Comparison of ENCODE assay signal across 9 cellular contexts in the genomic region with DNA sequence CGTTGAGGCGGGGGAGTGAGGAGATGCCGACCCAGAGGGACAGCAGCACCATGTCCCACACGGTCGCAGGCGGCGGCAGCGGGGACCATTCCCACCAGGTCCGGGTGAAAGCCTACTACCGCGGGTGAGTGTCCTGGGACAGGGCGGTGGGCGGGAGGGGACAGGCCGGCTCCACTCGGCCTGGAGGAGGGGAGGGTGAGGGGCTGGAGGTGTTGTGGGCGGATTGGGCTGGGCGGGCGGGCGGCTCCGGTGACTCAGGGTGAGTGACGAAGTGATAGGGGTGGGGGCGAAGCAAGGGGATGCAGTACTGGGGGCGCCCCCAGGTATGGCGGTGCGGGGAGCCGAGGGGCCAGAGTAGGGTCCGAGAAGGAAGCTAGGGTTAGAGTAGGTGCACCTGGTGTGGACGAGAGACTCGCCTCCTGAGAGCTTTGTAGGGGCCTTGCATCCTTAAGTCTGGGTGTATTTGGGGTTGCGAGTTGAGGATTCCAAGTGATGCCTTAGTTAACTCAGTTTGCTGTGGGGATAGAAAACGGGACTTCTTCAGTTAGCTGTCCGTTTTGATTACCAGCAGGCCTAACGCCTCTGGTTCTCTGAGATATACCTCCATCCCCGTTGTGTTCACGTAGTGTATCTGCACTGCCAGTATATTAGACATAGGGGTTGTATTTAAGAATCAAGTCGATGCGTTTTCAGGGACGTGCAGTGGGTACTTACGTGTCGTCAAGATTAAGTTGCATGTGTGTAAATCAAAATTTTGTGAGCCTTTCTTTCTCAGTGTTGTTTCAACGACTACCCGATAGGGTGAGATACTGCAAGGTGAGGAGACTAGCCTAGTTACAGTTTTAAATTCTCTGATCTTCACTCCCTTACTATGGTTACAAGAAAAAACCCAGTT. TPM values are rescaled to one million over a fixed set of nuclear protein-coding genes. Genes with fewer than 3 reads are reported as not detected.
DNase-seq lines count a peak whose midpoint lies in the region; ATAC-seq, FAIRE-seq and TF ChIP-seq lines count a peak whose summit lies in the region.
"Had no signal": no experiment of that assay in that cellular context is flagged by ENCODE, and none has a peak within 500 bp of the region (broad histone marks: within the 10 kb centered on the region; RNA-seq: fewer than 3 reads in every experiment).

No MANE protein-coding gene starts in this region.

- in situ Hi-C loops in SK-MEL-5 (cut with HindIII; ENCODE audit: low pct_unique_long_range_greater_than_20kb, low sequenced_read_pairs), result no loop called here

- intact Hi-C loops in sigmoid colon (cut with DNase I), result loop anchor here (2.0 kb wide), 2 partner anchors 42 to 134 kb away; a partner anchor contains a TSS

- ATAC-seq in HG03457 (IDR thresholded peaks at IDR 0.05; ENCODE audit: unreplicated experiment), result peak; percentile 11

- FAIRE-seq in GM19239 (lab: Jason Lieb, UNC) (peak; percentile 84), astrocyte (lab: Jason Lieb, UNC) (peak; percentile 39)
- FAIRE-seq: colon had no signal

- H3K9me3 ChIP-seq in astrocyte (ENCODE audit: insufficient read depth, low read depth, low read length) (no peaks in the 10 kb centered on the region), iPS DF 6.9 (ENCODE audit: control insufficient read depth, insufficient read depth, low read length) (no peaks in the 10 kb centered on the region), sigmoid colon (peaks cover 0 to 1% (median 0%) of the 10 kb centered on the region in 4 donors)

- no peaks in the 10 kb centered on the region for H3K9me3 Mint-ChIP-seq in astrocyte (ENCODE audit: unreplicated experiment)

- peaks cover 45% of the 10 kb centered on the region for H3K79me2 ChIP-seq in astrocyte (ENCODE audit: insufficient read depth, low read length)

- no peaks in the 10 kb centered on the region for H3K36me3 Mint-ChIP-seq in astrocyte (ENCODE audit: low read depth, unreplicated experiment)

- TF ChIP-seq POLR2A in sigmoid colon (IDR thresholded peaks at IDR 0.05), result no peak

- no peak for TF ChIP-seq CTCF in astrocyte (IDR thresholded peaks at IDR 0.05; ENCODE audit: insufficient read depth, low read depth, low read length)
- peak in 1 of 4 experiments; percentile 4 for TF ChIP-seq CTCF in sigmoid colon (IDR thresholded peaks at IDR 0.05)

- peak overlapping the region; percentile 92 for H3K4me3 Mint-ChIP-seq in astrocyte (ENCODE audit: unreplicated experiment)

- H3K27ac Mint-ChIP-seq in astrocyte (ENCODE audit: unreplicated experiment), result peak overlapping the region; percentile 92

- H3K36me3 ChIP-seq in astrocyte (ENCODE audit: insufficient read depth, low read length), result no peaks in the 10 kb centered on the region
- no peaks in the 10 kb centered on the region for H3K36me3 ChIP-seq in iPS DF 6.9 (ENCODE audit: control insufficient read depth, insufficient read depth, low read length)
- no peaks in the 10 kb centered on the region for H3K36me3 ChIP-seq in sigmoid colon

- H3K27me3 ChIP-seq in astrocyte (ENCODE audit: insufficient read depth, low read length) (no peaks in the 10 kb centered on the region), iPS DF 6.9 (ENCODE audit: control insufficient read depth, insufficient read depth, low read length) (no peaks in the 10 kb centered on the region), sigmoid colon (no peaks in the 10 kb centered on the region)

- H3K9ac ChIP-seq in astrocyte (ENCODE audit: low read length), result peak overlapping the region; percentile 98

- H2AFZ ChIP-seq in astrocyte (ENCODE audit: low read depth, low read length), result peak overlapping the region; percentile 98

- peaks cover 28% of the 10 kb centered on the region for H3K4me1 Mint-ChIP-seq in astrocyte (ENCODE audit: low read depth, unreplicated experiment)

- no peaks in the 10 kb centered on the region for H3K27me3 Mint-ChIP-seq in astrocyte (ENCODE audit: low read depth, unreplicated experiment)

- H3K4me2 ChIP-seq in astrocyte (ENCODE audit: low read length), result peak overlapping the region; percentile 98

- peak overlapping the region; percentile 96 for H3K4me3 ChIP-seq in astrocyte (ENCODE audit: insufficient read depth, low read depth, low read length)
- peak overlapping the region; percentile 56 for H3K4me3 ChIP-seq in iPS DF 6.9 (ENCODE audit: low read length)
- peak overlapping the region; percentile 83 to 99 (median 90) for H3K4me3 ChIP-seq in sigmoid colon

- DNase-seq in CD1c-positive myeloid dendritic cell (ENCODE audit: extremely low spot score) (peak; percentile 24), GM19239 (ENCODE audit: insufficient read length, low spot score) (peak; percentile 24), SK-MEL-5 (ENCODE audit: low read depth, low spot score) (peak; percentile 26), astrocyte (ENCODE audit: low read depth) (no peak), iPS DF 6.9 (ENCODE audit: low read depth, low spot score) (no peak), sigmoid colon (peak; percentile 68), COLO668 (lab: John Stamatoyannopoulos, UW; ENCODE audit: unreplicated experiment) (no peak)

- peaks cover 18% of the 10 kb centered on the region for H3K4me1 ChIP-seq in astrocyte (ENCODE audit: insufficient read depth, low read length)
- H3K4me1 ChIP-seq in iPS DF 6.9 (ENCODE audit: control insufficient read depth, insufficient read depth, low read length), result no peaks in the 10 kb centered on the region; the same call in 1 of the 2 replicates
- peaks cover 0 to 31% (median 14%) of the 10 kb centered on the region in 4 donors for H3K4me1 ChIP-seq in sigmoid colon

- WGBS in iPS DF 6.9 (ENCODE audit: insufficient coverage, insufficient read length), result no CpG with 5 or more reads among the region's 42 CpGs
- WGBS in sigmoid colon, 2 donors, result 1% methylated on average over 42 of the region's 42 CpGs

- H4K20me1 ChIP-seq in astrocyte (ENCODE audit: insufficient read depth, low read length), result peaks cover 35% of the 10 kb centered on the region

- no peak for TF ChIP-seq EP300 in sigmoid colon (IDR thresholded peaks at IDR 0.05)

- H3K27ac ChIP-seq in astrocyte (ENCODE audit: low read depth, low read length), result peak overlapping the region; percentile 99
- H3K27ac ChIP-seq in iPS DF 6.9 (ENCODE audit: low read length), result no peak overlapping the region
- H3K27ac ChIP-seq in sigmoid colon, result peak overlapping the region; percentile 90 to 94 (median 91)

RNA-seq across cellular contexts. Expression of a gene that starts 0.7 kb away (rescaled TPM):
- total RNA-seq in SK-MEL-5 (2014; rRNA removed; shearing (Covaris generic)), result 21.8 and 23.7 TPM in 2 replicates
- 15.5 and 16.2 TPM in 2 replicates for polyA plus RNA-seq in SK-MEL-5 (2015; cell fraction: cytosol; rRNA removed)
- 19.2 and 27.5 TPM in 2 replicates for polyA plus RNA-seq in SK-MEL-5 (2015; cell fraction: nucleus; rRNA removed)
- total RNA-seq in astrocyte, result 59.3 and 65.2 TPM in 2 replicates
- 10 to 100 TPM; 23.9 to 33.2 (median 28.1) TPM for total RNA-seq in sigmoid colon
- 10 to 100 TPM; 11.8 to 23.4 (median 22.2) TPM for polyA plus RNA-seq in sigmoid colon

RNA-seq across cellular contexts. Expression of a gene that starts 41.4 kb away (rescaled TPM):
- total RNA-seq in SK-MEL-5 (2014; rRNA removed; shearing (Covaris generic)), result 11.1 and 15.8 TPM in 2 replicates
- polyA plus RNA-seq in SK-MEL-5 (2015; cell fraction: cytosol; rRNA removed), result 10.2 and 15.9 TPM in 2 replicates
- 22.8 and 29.5 TPM in 2 replicates for polyA plus RNA-seq in SK-MEL-5 (2015; cell fraction: nucleus; rRNA removed)
- total RNA-seq in astrocyte (37.7 and 40.8 TPM in 2 replicates), sigmoid colon (10 to 100 TPM; 56.4 to 85.9 (median 70.3) TPM)
- polyA plus RNA-seq in sigmoid colon, result 10 to 100 TPM in 1 of 3 donors, 1 to 10 TPM in 2; 3.0 to 12.6 (median 4.6) TPM

Comparison
In these comparisons a context has a peak if more than half of its experiments do, and no peak if none do; other contexts are left out.
1. DNase-seq: peak in CD1c-positive myeloid dendritic cell (single experiment), GM19239 (single experiment), SK-MEL-5 (single experiment) and sigmoid colon (single experiment); none in astrocyte (single experiment), iPS DF 6.9 (single experiment) and COLO668 (single experiment).
2. Peak in every context shown above with its lines, with median percentiles within 50 percentile points of each other: H3K4me3 ChIP-seq.